1 cellular context compared by ENCODE assay signal in genomic region chr15:69301101-69301500, GRCh38. TPM values are rescaled to one million over a fixed set of nuclear protein-coding genes. Genes with fewer than 3 reads are reported as not detected.
"Had no signal": no experiment of that assay in that cellular context is flagged by ENCODE, and none has a peak within 500 bp of the region (broad histone marks: within the 10 kb centered on the region; RNA-seq: fewer than 3 reads in every experiment).

No MANE protein-coding gene starts in this region.

RNA-seq across cellular contexts. Expression of gene PAQR5, which starts 2.4 kb away (rescaled TPM):
- polyA plus RNA-seq: IgD-negative memory B cell had no signal
